ENCODE assay signal across 8 cellular contexts in the genomic region with DNA sequence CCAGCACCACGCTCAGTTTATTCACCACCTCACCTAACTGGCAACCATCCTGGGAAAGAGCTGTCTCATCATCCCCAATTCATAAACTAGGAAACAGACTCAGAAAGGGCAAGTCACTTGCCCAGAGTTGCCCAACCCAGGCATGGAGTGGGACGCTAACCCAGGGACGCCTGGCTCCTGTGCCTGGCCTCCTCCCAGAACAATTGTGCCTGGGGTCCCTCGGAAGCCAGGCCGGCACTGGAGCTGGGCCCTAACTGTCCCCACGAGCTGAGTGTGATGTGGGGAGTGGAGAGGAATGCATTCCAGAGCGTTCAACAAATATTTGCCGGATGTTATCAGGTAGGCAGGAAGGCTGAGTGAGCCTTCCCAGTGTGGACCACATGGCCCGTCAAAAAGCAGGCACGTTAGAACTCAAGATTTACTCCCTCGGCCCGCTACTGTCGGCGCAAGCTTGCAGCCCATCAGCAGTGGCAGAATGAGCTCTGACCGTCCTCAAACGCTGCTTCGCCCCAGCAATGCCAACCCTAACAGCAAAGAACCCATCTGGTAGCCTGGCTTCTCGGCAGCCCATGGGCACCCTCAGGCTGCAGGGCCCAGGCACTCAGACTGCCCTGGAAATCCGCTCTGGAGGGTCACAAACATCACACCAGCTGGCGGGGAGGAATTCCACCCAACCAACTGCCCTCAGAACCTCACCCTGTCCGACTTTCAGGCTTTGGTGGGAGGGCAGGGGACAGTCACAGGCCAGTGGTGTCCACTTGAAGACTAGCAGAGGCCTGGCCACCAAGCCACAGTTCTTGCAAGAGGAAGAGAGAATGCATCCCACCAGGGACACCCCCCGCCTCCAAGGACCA. TPM values are rescaled to one million over a fixed set of nuclear protein-coding genes. Genes with fewer than 3 reads are reported as not detected.
A peak's percentile ranks its signal among the peaks of the same experiment; 100 is the strongest.
DNase-seq lines count a peak whose midpoint lies in the region; ATAC-seq and TF ChIP-seq lines count a peak whose summit lies in the region.

No MANE protein-coding gene starts in this region.

- WGBS in ovary, 3 donors: 25 to 28% (median 25%) methylated on average over 21 to 22 of the region's 22 CpGs

- H3K4me3 Mint-ChIP-seq in CD4-positive, alpha-beta T cell: peak overlapping the region; percentile 76

- intact Hi-C loops in CD4-positive, alpha-beta T cell (cut with DNase I, micrococcal nuclease): no loop called here
- intact Hi-C loops in ovary (cut with DNase I): loop anchor here in 2 of 4 donors (2.0 to 10.0 kb wide), 3 partner anchors 19 to 113 kb away; no protein-coding TSS in a partner anchor

- H3K4me1 Mint-ChIP-seq in CD4-positive, alpha-beta T cell (ENCODE audit: low read depth): peaks cover 89% of the 10 kb centered on the region

- POLR2A ChIA-PET in CD4-positive, alpha-beta T cell (lab: Charles Lee): interaction anchor here (1.4 to 49.5 kb wide), 3 partner anchors 3 to 24 kb away, joined by 7 to 1847 read pairs (median 1847); a partner anchor contains a TSS

- H3K27ac ChIP-seq in CD4-positive, alpha-beta T cell (ENCODE audit: low read depth, low read length): peak overlapping the region; percentile 71
- H3K27ac ChIP-seq in VCaP (peak overlapping the region; percentile 69), ovary (peak overlapping the region; percentile 43 to 76)

- no peak for TF ChIP-seq EP300 in ovary (IDR thresholded peaks at IDR 0.05)

- H3K27me3 Mint-ChIP-seq in CD4-positive, alpha-beta T cell: no peaks in the 10 kb centered on the region

- no peak for TF ChIP-seq CTCF in CD4-positive, alpha-beta T cell (IDR thresholded peaks at IDR 0.05)
- TF ChIP-seq CTCF in VCaP (conservative IDR thresholded peaks at IDR 0.05) (no peak), ovary (IDR thresholded peaks at IDR 0.05) (no peak)

- CTCF ChIA-PET in CD4-positive, alpha-beta T cell (lab: Charles Lee): interaction anchor here (1.2 to 1.5 kb wide), 3 partner anchors 11 to 33 kb away, joined by 3 to 5 read pairs (median 5); no protein-coding TSS in a partner anchor

- no peak overlapping the region for H3K4me3 ChIP-seq in ovary

- no peak for DNase-seq in CD4-positive, alpha-beta T cell
- peak; percentile 62 for DNase-seq in fibroblast of gingiva (ENCODE audit: low read depth)
- DNase-seq in ovary: no peak
- no peak for DNase-seq in cerebellar nuclear complex (lab: John Stamatoyannopoulos, UW)
- no peak for DNase-seq in foreskin melanocyte
- no peak for DNase-seq in stimulated activated naive CD4-positive, alpha-beta T cell (lab: John Stamatoyannopoulos, UW)

- H3K9me3 Mint-ChIP-seq in CD4-positive, alpha-beta T cell: no peaks in the 10 kb centered on the region

- no peaks in the 10 kb centered on the region for H3K36me3 ChIP-seq in ovary

- ATAC-seq in CD4-positive, alpha-beta T cell (ENCODE audit: poor library complexity): no peak
- no peak for ATAC-seq in HG03457 (IDR thresholded peaks at IDR 0.05; ENCODE audit: unreplicated experiment)

- no peaks in the 10 kb centered on the region for H3K9me3 ChIP-seq in CD4-positive, alpha-beta T cell (ENCODE audit: control insufficient read depth, low read length)
- no peaks in the 10 kb centered on the region for H3K9me3 ChIP-seq in ovary

- TF ChIP-seq POLR2A in ovary (IDR thresholded peaks at IDR 0.05): no peak

- peak overlapping the region; percentile 93 for H3K27ac Mint-ChIP-seq in CD4-positive, alpha-beta T cell

- H3K27me3 ChIP-seq in CD4-positive, alpha-beta T cell (ENCODE audit: control insufficient read depth, insufficient read depth, low read length): no peaks in the 10 kb centered on the region
- H3K27me3 ChIP-seq in ovary: no peaks in the 10 kb centered on the region

- peaks cover 76% of the 10 kb centered on the region for H3K36me3 Mint-ChIP-seq in CD4-positive, alpha-beta T cell (ENCODE audit: low read depth)

- H3K4me1 ChIP-seq in ovary (ENCODE audit: insufficient read depth): peaks cover 42% of the 10 kb centered on the region

RNA-seq across cellular contexts. Expression of a gene that starts 35.6 kb away (rescaled TPM):
- 100 to 1,000 TPM; 901 to 925 TPM for total RNA-seq in CD4-positive, alpha-beta T cell
- total RNA-seq in ovary: 100 to 1,000 TPM; 128 to 452 (median 348) TPM
- 100 to 1,000 TPM; 196 to 530 TPM for polyA plus RNA-seq in ovary
